14 cellular contexts compared by ENCODE assay signal in genomic region chr15:50058231-50058630, GRCh38.
A peak's percentile ranks its signal among the peaks of the same experiment; 100 is the strongest.
DNase-seq lines count a peak whose midpoint lies in the region; TF ChIP-seq lines count a peak whose summit lies in the region.
"Had no signal": no experiment of that assay in that cellular context is flagged by ENCODE, and none has a peak within 500 bp of the region (broad histone marks: within the 10 kb centered on the region; RNA-seq: fewer than 3 reads in every experiment).

No MANE protein-coding gene starts in this region.

- H3K27me3 Mint-ChIP-seq in Caco-2 (ENCODE audit: insufficient read depth, unreplicated experiment) = no peaks in the 10 kb centered on the region

- CTCF ChIA-PET in Caco-2 (lab: Charles Lee) = no interaction called here

- H3K4me1 ChIP-seq in Caco-2 (no peaks in the 10 kb centered on the region), BE2C (peaks cover 4% of the 10 kb centered on the region; the same call in 1 of the 2 replicates)

- DNase-seq in DMS53 (lab: John Stamatoyannopoulos, UW) = peak; percentile 63
- DNase-seq in DMS53 treated with DMSO at 0.1 percent for 48 hours (lab: John Stamatoyannopoulos, UW; ENCODE audit: unreplicated experiment) = no peak
- DNase-seq in NCI-H774 (lab: John Stamatoyannopoulos, UW) = peak; percentile 64
- peak; percentile 46 for DNase-seq in fibroblast of mammary gland (ENCODE audit: low read depth)
- peak; percentile 43 for DNase-seq in skeletal muscle cell (ENCODE audit: low read depth)
- no peak for DNase-seq in activated T-cell treated with anti-CD3 and anti-CD28 coated beads, Interleukin-2, amount 50 U/mL, for 1 hour
- DNase-seq in Caco-2 = no peak
- no peak for DNase-seq in BE2C
- DNase-seq: 8988T; GF-D8; heart right ventricle; NCI-H526; stimulated activated CD4-positive, alpha-beta T cell treated with anti-CD3 and anti-CD28 coated beads, Interleukin-2, amount 100 ng/mL, for 48 hours had no signal

- POLR2A ChIA-PET in Caco-2 (lab: Charles Lee) = no interaction called here

- H3K27me3 ChIP-seq in Caco-2 (replicated peaks; ENCODE audit: control insufficient read depth, insufficient read depth, low read length) = no peaks in the 10 kb centered on the region
- H3K27me3 ChIP-seq in BE2C = peaks cover 3% of the 10 kb centered on the region; the same call in 1 of the 2 replicates
- H3K27me3 ChIP-seq: heart right ventricle had no signal

- H3K27ac Mint-ChIP-seq in Caco-2 (ENCODE audit: unreplicated experiment) = no peak overlapping the region

- no peaks in the 10 kb centered on the region for H3K9me3 Mint-ChIP-seq in Caco-2 (ENCODE audit: unreplicated experiment)

- H3K36me3 Mint-ChIP-seq in Caco-2 (ENCODE audit: insufficient read depth, unreplicated experiment) = no peaks in the 10 kb centered on the region

- H3K9me3 ChIP-seq in Caco-2 (no peaks in the 10 kb centered on the region), BE2C (no peaks in the 10 kb centered on the region)
- H3K9me3 ChIP-seq: heart right ventricle had no signal

- H3K4me3 ChIP-seq in fibroblast of mammary gland (ENCODE audit: control insufficient read depth, low read depth, low read length) (no peak overlapping the region), skeletal muscle cell (ENCODE audit: low read depth, low read length) (no peak overlapping the region), Caco-2 (ENCODE audit: low read depth, low read length) (no peak overlapping the region), BE2C (ENCODE audit: low read depth, low read length) (no peak overlapping the region)
- H3K4me3 ChIP-seq: heart right ventricle had no signal

- intact Hi-C loops in Caco-2 (cut with micrococcal nuclease; ENCODE audit: unreplicated experiment) = no loop called here

- no TSS peak for BruUV-seq in Caco-2 (replicated peaks; lab: Mats Ljungman, UMichigan)

- no peaks in the 10 kb centered on the region for H3K4me1 Mint-ChIP-seq in Caco-2 (ENCODE audit: low read depth, unreplicated experiment)
- H3K4me1 Mint-ChIP-seq: neural crest cell had no signal

- H3K4me3 Mint-ChIP-seq in Caco-2 (ENCODE audit: unreplicated experiment) = no peak overlapping the region
- H3K4me3 Mint-ChIP-seq: neural crest cell had no signal

- no peak for TF ChIP-seq CTCF in fibroblast of mammary gland (conservative IDR thresholded peaks at IDR 0.05; ENCODE audit: control insufficient read depth, insufficient read depth, low read depth, low read length)
- TF ChIP-seq CTCF in Caco-2 (IDR thresholded peaks at IDR 0.05; ENCODE audit: insufficient read depth in 1 of 2, low read depth in 1 of 2, low read length in 1 of 2, severe bottlenecking in 1 of 2, unreplicated experiment in 1 of 2) = no peak
- no peak for TF ChIP-seq CTCF in BE2C (IDR thresholded peaks at IDR 0.05; ENCODE audit: low read depth, low read length)

- H3K36me3 ChIP-seq in Caco-2 (ENCODE audit: control insufficient read depth, insufficient read depth, low read length) (no peaks in the 10 kb centered on the region), BE2C (no peaks in the 10 kb centered on the region)
- H3K36me3 ChIP-seq: heart right ventricle had no signal

Comparison
In these comparisons a context has a peak if more than half of its experiments do, and no peak if none do; other contexts are left out.
1. DNase-seq: peak in DMS53 (single experiment), NCI-H774 (single experiment), fibroblast of mammary gland (single experiment) and skeletal muscle cell (single experiment); none in DMS53 treated with DMSO at 0.1 percent for 48 hours (single experiment), activated T-cell treated with anti-CD3 and anti-CD28 coated beads, Interleukin-2, amount 50 U/mL, for 1 hour (single experiment), Caco-2 (0 of 2) and BE2C (single experiment).